In the genomic region with DNA sequence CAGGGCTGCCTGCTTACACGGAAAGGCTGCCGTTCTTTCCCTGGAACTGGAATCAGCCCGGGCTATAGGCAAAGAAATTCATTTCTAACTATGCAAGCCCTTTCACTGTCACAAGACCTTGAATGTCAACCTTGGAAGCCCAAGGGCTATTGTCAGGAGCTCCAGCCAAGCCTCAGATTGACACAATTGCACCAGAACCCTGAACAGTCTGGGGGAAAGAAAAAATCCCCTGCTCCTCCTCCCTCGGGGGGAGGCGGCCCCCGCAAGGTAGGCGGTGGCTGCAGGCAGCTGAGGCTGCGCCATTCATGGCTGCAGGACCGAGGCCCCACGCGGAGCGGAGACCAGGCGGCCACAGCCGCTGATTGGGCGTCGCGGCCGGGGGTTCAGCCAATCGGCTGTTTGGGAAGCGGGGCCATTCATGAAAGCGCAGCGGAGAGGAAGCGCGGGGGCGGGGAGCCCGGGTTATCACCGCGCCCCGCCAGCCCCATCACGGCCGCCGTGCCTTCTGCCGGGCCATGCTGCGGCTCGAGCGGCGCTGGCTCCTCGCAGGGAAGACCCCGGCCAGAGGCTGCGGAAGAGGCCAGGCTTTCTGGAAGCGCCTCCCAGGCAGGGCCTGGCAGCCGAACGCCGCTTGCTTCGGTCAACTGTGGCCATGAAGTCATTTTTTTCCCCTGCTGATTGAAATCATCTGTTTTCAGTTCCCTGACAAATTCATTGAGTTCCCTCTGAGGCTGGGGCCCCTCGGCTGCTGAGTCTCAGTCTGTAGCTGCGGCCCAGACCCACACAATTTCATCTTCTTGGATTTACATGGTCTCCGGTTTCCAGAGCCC, we compare ENCODE assay signal across 8 cellular contexts. TPM values are rescaled to one million over a fixed set of nuclear protein-coding genes. Genes with fewer than 3 reads are reported as not detected.
DNase-seq lines count a peak whose midpoint lies in the region; ATAC-seq and TF ChIP-seq lines count a peak whose summit lies in the region.

No MANE protein-coding gene starts in this region.

- WGBS in tibial nerve, 2 donors, result 3% methylated on average over 36 to 38 of the region's 48 CpGs

- no peaks in the 10 kb centered on the region for H3K27me3 ChIP-seq in Caco-2 (replicated peaks; ENCODE audit: control insufficient read depth, insufficient read depth, low read length)
- no peaks in the 10 kb centered on the region for H3K27me3 ChIP-seq in tibial nerve

- POLR2A ChIA-PET in Caco-2 (lab: Charles Lee), result interaction anchor here (0.6 to 2.7 kb wide), 12 partner anchors 23 to 321 kb away, joined by 3 to 17 read pairs (median 4); a partner anchor contains a TSS
- POLR2A ChIA-PET in activated naive CD8-positive, alpha-beta T cell treated with anti-CD3 and anti-CD28 coated beads, Interleukin-2, amount 10 ng/mL, durations not matched to agents 7 days and 5 days (lab: Charles Lee), result no interaction called here

- peaks cover 51% of the 10 kb centered on the region for H3K4me1 Mint-ChIP-seq in Caco-2 (ENCODE audit: low read depth, unreplicated experiment)
- peaks cover 4% of the 10 kb centered on the region for H3K4me1 Mint-ChIP-seq in activated naive CD8-positive, alpha-beta T cell treated with anti-CD3 and anti-CD28 coated beads, Interleukin-2, amount 10 ng/mL, durations not matched to agents 7 days and 5 days

- peak overlapping the region; percentile 47 to 93 (median 83) for H3K27ac ChIP-seq in tibial nerve

- CTCF ChIA-PET in Caco-2 (lab: Charles Lee), result interaction anchor here (0.7 to 1.5 kb wide), 9 partner anchors 16 to 328 kb away, joined by 3 to 9 read pairs (median 5); no protein-coding TSS in a partner anchor

- TF ChIP-seq EP300 in tibial nerve (IDR thresholded peaks at IDR 0.05), result peak in 1 of 2 donors; percentile 73

- DNase-seq in Caco-2 (peak; percentile 99), HUDEP-2 (lab: John Stamatoyannopoulos, UW; ENCODE audit: unreplicated experiment in 76 of 76) (peak in 73 of 76 experiments; percentile 55 to 95 (median 90)), SKM-1 treated with dmso at 0.1 percent for 144 hours (lab: John Stamatoyannopoulos, UW; ENCODE audit: unreplicated experiment) (peak; percentile 33), Right ventricle myocardium inferior (ENCODE audit: missing footprints) (peak; percentile 95), pons (ENCODE audit: low spot score) (peak; percentile 84), tibial nerve (ENCODE audit: low spot score in 2 of 2) (peak; percentile 65 to 67)
- peak; percentile 81 for DNase-seq in activated naive CD8-positive, alpha-beta T cell treated with anti-CD3 and anti-CD28 coated beads, Interleukin-2, amount 10 ng/mL, durations not matched to agents 7 days and 5 days

- H3K27me3 Mint-ChIP-seq in Caco-2 (ENCODE audit: insufficient read depth, unreplicated experiment), result no peaks in the 10 kb centered on the region
- H3K27me3 Mint-ChIP-seq in activated naive CD8-positive, alpha-beta T cell treated with anti-CD3 and anti-CD28 coated beads, Interleukin-2, amount 10 ng/mL, durations not matched to agents 7 days and 5 days, result peaks cover 3% of the 10 kb centered on the region

- peaks cover 27% of the 10 kb centered on the region for H3K36me3 Mint-ChIP-seq in Caco-2 (ENCODE audit: insufficient read depth, unreplicated experiment)
- no peaks in the 10 kb centered on the region for H3K36me3 Mint-ChIP-seq in activated naive CD8-positive, alpha-beta T cell treated with anti-CD3 and anti-CD28 coated beads, Interleukin-2, amount 10 ng/mL, durations not matched to agents 7 days and 5 days

- intact Hi-C loops in Caco-2 (cut with micrococcal nuclease; ENCODE audit: unreplicated experiment), result loop anchor here (1.0 to 5.0 kb wide), 2 partner anchors 8 to 214 kb away; no protein-coding TSS in a partner anchor
- intact Hi-C loops in Right ventricle myocardium inferior (cut with DNase I), result loop anchor here (2.0 to 10.0 kb wide), 3 partner anchors 146 to 339 kb away; a partner anchor contains a TSS

- no TSS peak for BruUV-seq in Caco-2 (replicated peaks; lab: Mats Ljungman, UMichigan)

- H3K9me3 ChIP-seq in Caco-2, result no peaks in the 10 kb centered on the region
- no peaks in the 10 kb centered on the region for H3K9me3 ChIP-seq in tibial nerve

- H3K36me3 ChIP-seq in Caco-2 (ENCODE audit: control insufficient read depth, insufficient read depth, low read length), result no peaks in the 10 kb centered on the region
- no peaks in the 10 kb centered on the region for H3K36me3 ChIP-seq in tibial nerve

- H3K9me3 Mint-ChIP-seq in Caco-2 (ENCODE audit: unreplicated experiment), result no peaks in the 10 kb centered on the region
- no peaks in the 10 kb centered on the region for H3K9me3 Mint-ChIP-seq in activated naive CD8-positive, alpha-beta T cell treated with anti-CD3 and anti-CD28 coated beads, Interleukin-2, amount 10 ng/mL, durations not matched to agents 7 days and 5 days

- H3K27ac Mint-ChIP-seq in Caco-2 (ENCODE audit: unreplicated experiment), result peak overlapping the region; percentile 88
- no peak overlapping the region for H3K27ac Mint-ChIP-seq in activated naive CD8-positive, alpha-beta T cell treated with anti-CD3 and anti-CD28 coated beads, Interleukin-2, amount 10 ng/mL, durations not matched to agents 7 days and 5 days

- H3K4me3 Mint-ChIP-seq in Caco-2 (ENCODE audit: unreplicated experiment), result peak overlapping the region; percentile 57
- H3K4me3 Mint-ChIP-seq in activated naive CD8-positive, alpha-beta T cell treated with anti-CD3 and anti-CD28 coated beads, Interleukin-2, amount 10 ng/mL, durations not matched to agents 7 days and 5 days, result peak overlapping the region; percentile 74

- peak; percentile 4 to 55 for TF ChIP-seq POLR2A in tibial nerve (IDR thresholded peaks at IDR 0.05)

- H3K4me1 ChIP-seq in Caco-2 (peaks cover 48% of the 10 kb centered on the region), tibial nerve (peaks cover 0 to 44% (median 28%) of the 10 kb centered on the region in 4 donors)

- peak; percentile 90 for ATAC-seq in GM21360 (IDR thresholded peaks at IDR 0.05; ENCODE audit: unreplicated experiment)
- ATAC-seq in activated naive CD8-positive, alpha-beta T cell treated with anti-CD3 and anti-CD28 coated beads, Interleukin-2, amount 10 ng/mL, durations not matched to agents 7 days and 5 days (ENCODE audit: low read depth), result peak; percentile 98
- ATAC-seq in Right ventricle myocardium inferior, result peak; percentile 94

- TF ChIP-seq CTCF in Caco-2 (IDR thresholded peaks at IDR 0.05; ENCODE audit: insufficient read depth in 1 of 2, low read depth in 1 of 2, low read length in 1 of 2, severe bottlenecking in 1 of 2, unreplicated experiment in 1 of 2) (no peak), tibial nerve (IDR thresholded peaks at IDR 0.05) (no peak)

- H3K4me3 ChIP-seq in Caco-2 (ENCODE audit: low read depth, low read length), result peak overlapping the region; percentile 36
- peak overlapping the region; percentile 17 to 57 (median 28) for H3K4me3 ChIP-seq in tibial nerve

RNA-seq across cellular contexts. Expression of a gene that starts 38.1 kb away (rescaled TPM):
- total RNA-seq in Caco-2 (2022), result 0.12 TPM in 1 of 2 replicates, not detected in the other
- total RNA-seq in activated naive CD8-positive, alpha-beta T cell treated with anti-CD3 and anti-CD28 coated beads, Interleukin-2, amount 10 ng/mL, durations not matched to agents 7 days and 5 days, result not detected
- total RNA-seq in Right ventricle myocardium inferior, result 0.08 TPM
- total RNA-seq in tibial nerve, result not detected

Comparison
In these comparisons a context has a peak if more than half of its experiments do, and no peak if none do; other contexts are left out.
1. Peak in every context shown above with its lines: DNase-seq, ATAC-seq, H3K4me3 ChIP-seq and H3K27ac ChIP-seq.
2. DNase-seq: peak in every context shown above with its lines; median percentile 99 in Caco-2; 95 in Right ventricle myocardium inferior; 90 in HUDEP-2; 84 in pons; 81 in activated naive CD8-positive, alpha-beta T cell treated with anti-CD3 and anti-CD28 coated beads, Interleukin-2, amount 10 ng/mL, durations not matched to agents 7 days and 5 days; 66 in tibial nerve; 33 in SKM-1 treated with dmso at 0.1 percent for 144 hours.